1 cellular context compared by ENCODE assay signal in genomic region chr19:11464333-11465265, GRCh38.
TF ChIP-seq lines count a peak whose summit lies in the region.

No MANE protein-coding gene starts in this region.

TF ChIP-seq in HepG2, 621 proteins besides CTCF, POLR2A, EP300 and RAD21:
- no peak for TF ChIP-seq SPEN (CRISPR knock-in tag; IDR thresholded peaks at IDR 0.05; ENCODE audit: low read depth)
- TF ChIP-seq FOXA1 (IDR thresholded peaks at IDR 0.05) = peak; percentile 9; the same call in 1 of the 2 replicates
- no peak for TF ChIP-seq FOXA1 (CRISPR knock-in tag; IDR thresholded peaks at IDR 0.05)
- no peak for TF ChIP-seq HDAC6 (IDR thresholded peaks at IDR 0.05; ENCODE audit: low read depth, low read length)
- peak; percentile 43; the same call in 1 of the 2 replicates for TF ChIP-seq CREB1 (IDR thresholded peaks at IDR 0.05)
- TF ChIP-seq CREB1 (CRISPR knock-in tag; IDR thresholded peaks at IDR 0.05) = no peak
- peak; percentile 87 for TF ChIP-seq ZNF646 (CRISPR knock-in tag; IDR thresholded peaks at IDR 0.05)
- TF ChIP-seq KDM6A (CRISPR knock-in tag; IDR thresholded peaks at IDR 0.05; ENCODE audit: low read depth) = no peak
